ENCODE assay signal across 8 cellular contexts in genomic region chr20:47352332-47353223, GRCh38. TPM values are rescaled to one million over a fixed set of nuclear protein-coding genes. Genes with fewer than 3 reads are reported as not detected.
DNase-seq lines count a peak whose midpoint lies in the region; ATAC-seq, FAIRE-seq and TF ChIP-seq lines count a peak whose summit lies in the region.

No MANE protein-coding gene starts in this region.

- H3K4me3 ChIP-seq in ACC112 (ENCODE audit: low read depth, low read length) (peak overlapping the region; percentile 73), LNCaP clone FGC (ENCODE audit: low read depth, low read length) (peak overlapping the region; percentile 33), astrocyte (ENCODE audit: insufficient read depth, low read depth, low read length) (peak overlapping the region; percentile 41), thyroid gland (replicated peaks in 1 of 3) (no peak overlapping the region)

- no peaks in the 10 kb centered on the region for H4K20me1 ChIP-seq in astrocyte (ENCODE audit: insufficient read depth, low read length)

- H3K27ac Mint-ChIP-seq in astrocyte (ENCODE audit: unreplicated experiment), result peak overlapping the region; percentile 82

- peak in 1 of 2 donors; percentile 77 for TF ChIP-seq POLR2A in thyroid gland (IDR thresholded peaks at IDR 0.05)

- H3K4me3 Mint-ChIP-seq in astrocyte (ENCODE audit: unreplicated experiment), result no peak overlapping the region

- H3K27me3 ChIP-seq in ACC112 (ENCODE audit: insufficient read depth, low read length), result no peaks in the 10 kb centered on the region
- H3K27me3 ChIP-seq in astrocyte (ENCODE audit: insufficient read depth, low read length), result no peaks in the 10 kb centered on the region
- H3K27me3 ChIP-seq in thyroid gland, result no peaks in the 10 kb centered on the region

- H3K4me1 Mint-ChIP-seq in astrocyte (ENCODE audit: low read depth, unreplicated experiment), result peaks cover 50% of the 10 kb centered on the region

- no peak for ATAC-seq in HG02852 (IDR thresholded peaks at IDR 0.05; ENCODE audit: unreplicated experiment)

- H3K36me3 Mint-ChIP-seq in astrocyte (ENCODE audit: low read depth, unreplicated experiment), result no peaks in the 10 kb centered on the region

- H3K4me1 ChIP-seq in ACC112 (ENCODE audit: control insufficient read depth, insufficient read depth, low read length, unreplicated experiment), result peaks cover 97% of the 10 kb centered on the region
- peaks cover 97% of the 10 kb centered on the region for H3K4me1 ChIP-seq in astrocyte (ENCODE audit: insufficient read depth, low read length)
- H3K4me1 ChIP-seq in thyroid gland, result peaks cover 100% of the 10 kb centered on the region in 2 donors

- H3K27me3 Mint-ChIP-seq in astrocyte (ENCODE audit: low read depth, unreplicated experiment), result no peaks in the 10 kb centered on the region

- no peak for DNase-seq in LNCaP clone FGC (ENCODE audit: low read depth)
- peak; percentile 54 for DNase-seq in astrocyte (ENCODE audit: low read depth)
- DNase-seq in kidney glomerular epithelial cell (lab: John Stamatoyannopoulos, UW), result peak; percentile 34
- DNase-seq in thyroid gland, result peak; percentile 89
- DNase-seq in stimulated activated CD4-positive, alpha-beta T cell treated with anti-CD3 and anti-CD28 coated beads, Interleukin-4, amount 100 ng/mL, for 24 hours, result no peak
- no peak for DNase-seq in NCI-H146 (lab: John Stamatoyannopoulos, UW)

- 16 to 26% methylated on average over 13 of the region's 13 CpGs for WGBS in thyroid gland, 2 donors

- peak overlapping the region; percentile 80 for H3K4me2 ChIP-seq in astrocyte (ENCODE audit: low read length)

- peak overlapping the region; percentile 86 for H3K9ac ChIP-seq in astrocyte (ENCODE audit: low read length)

- H3K27ac ChIP-seq in ACC112 (ENCODE audit: low read depth, low read length) (peak overlapping the region; percentile 95), astrocyte (ENCODE audit: low read depth, low read length) (peak overlapping the region; percentile 95), thyroid gland (peak overlapping the region; percentile 99 to 100 (median 100))

- H3K9me3 ChIP-seq in astrocyte (ENCODE audit: insufficient read depth, low read depth, low read length) (no peaks in the 10 kb centered on the region), thyroid gland (no peaks in the 10 kb centered on the region)

- H3K36me3 ChIP-seq in ACC112 (ENCODE audit: insufficient read depth, low read length) (no peaks in the 10 kb centered on the region), astrocyte (ENCODE audit: insufficient read depth, low read length) (no peaks in the 10 kb centered on the region), thyroid gland (no peaks in the 10 kb centered on the region)

- no peaks in the 10 kb centered on the region for H3K9me3 Mint-ChIP-seq in astrocyte (ENCODE audit: unreplicated experiment)

- TF ChIP-seq CTCF in LNCaP clone FGC (IDR thresholded peaks at IDR 0.05; ENCODE audit: control insufficient read depth, extremely low read depth, insufficient read depth) (no peak), astrocyte (IDR thresholded peaks at IDR 0.05; ENCODE audit: insufficient read depth, low read depth, low read length) (no peak), thyroid gland (IDR thresholded peaks at IDR 0.05) (no peak)

- H3K79me2 ChIP-seq in ACC112 (ENCODE audit: control insufficient read depth, insufficient read depth, low read length, unreplicated experiment) (peaks cover 93% of the 10 kb centered on the region), astrocyte (ENCODE audit: insufficient read depth, low read length) (peaks cover 81% of the 10 kb centered on the region)

- H2AFZ ChIP-seq in ACC112 (ENCODE audit: low read length, unreplicated experiment), result no peak overlapping the region
- H2AFZ ChIP-seq in astrocyte (ENCODE audit: low read depth, low read length), result peak overlapping the region; percentile 39

- intact Hi-C loops in thyroid gland (cut with DNase I), result no loop called here

- no peak for FAIRE-seq in astrocyte (lab: Jason Lieb, UNC)

RNA-seq across cellular contexts. Expression of gene ZMYND8, which starts 3.9 kb away (rescaled TPM):
- total RNA-seq in astrocyte (43.9 and 45.8 TPM in 2 replicates), thyroid gland (10 to 100 TPM; 29.7 to 42.4 (median 30.9) TPM)

Comparison
In these comparisons a context has a peak if more than half of its experiments do, and no peak if none do; other contexts are left out.
1. H3K4me3 ChIP-seq: peak in ACC112 (single experiment), LNCaP clone FGC (single experiment) and astrocyte (single experiment); none in thyroid gland (0 of 3).
2. DNase-seq: peak in astrocyte (single experiment), kidney glomerular epithelial cell (single experiment) and thyroid gland (2 of 2); none in LNCaP clone FGC (single experiment), stimulated activated CD4-positive, alpha-beta T cell treated with anti-CD3 and anti-CD28 coated beads, Interleukin-4, amount 100 ng/mL, for 24 hours (single experiment) and NCI-H146 (single experiment).
3. Peak in every context shown above with its lines, with median percentiles within 50 percentile points of each other: H3K27ac ChIP-seq.